19 cellular contexts compared by ENCODE assay signal in genomic region chr1:222891578-222891977, GRCh38.
DNase-seq lines count a peak whose midpoint lies in the region; ATAC-seq and TF ChIP-seq lines count a peak whose summit lies in the region.
"Had no signal": no experiment of that assay in that cellular context is flagged by ENCODE, and none has a peak within 500 bp of the region (broad histone marks: within the 10 kb centered on the region; RNA-seq: fewer than 3 reads in every experiment).

No MANE protein-coding gene starts in this region.

- H3K27me3 ChIP-seq in ACC112 (ENCODE audit: insufficient read depth, low read length) (no peaks in the 10 kb centered on the region), fibroblast of lung (ENCODE audit: control insufficient read depth, insufficient read depth, low read length) (no peaks in the 10 kb centered on the region)
- H3K27me3 ChIP-seq: BLaER1 treated with 17β-estradiol and CSF1 and Interleukin-3, amounts not matched to agents 10 nM and 100 nM; Peyer's patch had no signal

- peak; percentile 30 for ATAC-seq in mucosa of descending colon
- ATAC-seq in HG03565 (IDR thresholded peaks at IDR 0.05; ENCODE audit: unreplicated experiment) = no peak
- no peak for ATAC-seq in HG03354 (IDR thresholded peaks at IDR 0.05; ENCODE audit: poor library complexity, severe bottlenecking, unreplicated experiment)
- ATAC-seq: CD8-positive, alpha-beta T cell had no signal

- CTCF ChIA-PET in HEK293 (lab: Yijun Ruan, JAX) = interaction anchor here (0.6 kb wide), 1 partner anchor 190 kb away, joined by 5 read pairs; no protein-coding TSS in a partner anchor

- DNase-seq in fibroblast of lung (ENCODE audit: low read depth in 2 of 2) (no peak), mucosa of descending colon (no peak), NCI-H1417 (lab: John Stamatoyannopoulos, UW) (no peak), SKM-1 treated with dmso at 0.1 percent for 144 hours (lab: John Stamatoyannopoulos, UW; ENCODE audit: unreplicated experiment) (no peak)
- DNase-seq: CD8-positive, alpha-beta T cell; KG1; NCI-H1092; NCI-H146; NCI-H2081; NCI-H2171; NCI-H524 treated with DMSO at 0.1 percent for 48 hours; NCI-H82; Peyer's patch had no signal

- no peak overlapping the region for H3K4me2 ChIP-seq in fibroblast of lung (ENCODE audit: extremely low read depth, insufficient read depth, low read length)
- H3K4me2 ChIP-seq: BLaER1 treated with 17β-estradiol and CSF1 and Interleukin-3, amounts not matched to agents 10 nM and 100 nM had no signal

- POLR2A ChIA-PET in HEK293 (lab: Yijun Ruan, JAX) = no interaction called here

- H3K4me1 ChIP-seq in ACC112 (ENCODE audit: control insufficient read depth, insufficient read depth, low read length, unreplicated experiment) = peaks cover 28% of the 10 kb centered on the region
- H3K4me1 ChIP-seq in HEK293 (ENCODE audit: control insufficient read depth, insufficient read depth, low read length) = peaks cover 16% of the 10 kb centered on the region
- H3K4me1 ChIP-seq in fibroblast of lung (ENCODE audit: control insufficient read depth, extremely low read depth, insufficient read depth, low read length) = peaks cover 4% of the 10 kb centered on the region
- no peaks in the 10 kb centered on the region for H3K4me1 ChIP-seq in mucosa of descending colon (ENCODE audit: low read depth)

- H2AFZ ChIP-seq in ACC112 (ENCODE audit: low read length, unreplicated experiment) = no peak overlapping the region
- H2AFZ ChIP-seq in fibroblast of lung (ENCODE audit: low read length) = no peak overlapping the region

- TF ChIP-seq CTCF in HEK293 (tag by site-specific recombination; IDR thresholded peaks at IDR 0.05) (no peak), fibroblast of lung (conservative IDR thresholded peaks at IDR 0.05 in 1 of 2, IDR thresholded peaks at IDR 0.05 in 1 of 2; ENCODE audit: low read depth in 1 of 2, low read length in 2 of 2) (no peak), mucosa of descending colon (IDR thresholded peaks at IDR 0.05) (no peak)

- no peaks in the 10 kb centered on the region for H3K79me2 ChIP-seq in ACC112 (ENCODE audit: control insufficient read depth, insufficient read depth, low read length, unreplicated experiment)
- H3K79me2 ChIP-seq in fibroblast of lung (ENCODE audit: control insufficient read depth, insufficient read depth, low read length) = no peaks in the 10 kb centered on the region

- no peak overlapping the region for H3K9ac ChIP-seq in fibroblast of lung (ENCODE audit: insufficient read depth, low read length)
- H3K9ac ChIP-seq: BLaER1 treated with 17β-estradiol and CSF1 and Interleukin-3, amounts not matched to agents 10 nM and 100 nM had no signal

- H3K9me3 ChIP-seq in HEK293 (ENCODE audit: control insufficient read depth, insufficient read depth, low read depth, low read length) = no peaks in the 10 kb centered on the region
- no peaks in the 10 kb centered on the region for H3K9me3 ChIP-seq in fibroblast of lung (ENCODE audit: control insufficient read depth, insufficient read depth, low read depth, low read length)
- no peaks in the 10 kb centered on the region for H3K9me3 ChIP-seq in mucosa of descending colon
- H3K9me3 ChIP-seq: Peyer's patch had no signal

- H4K20me1 ChIP-seq in fibroblast of lung (ENCODE audit: control insufficient read depth, extremely low read depth, insufficient read depth, low read length) = no peaks in the 10 kb centered on the region
- H4K20me1 ChIP-seq: BLaER1 treated with 17β-estradiol and CSF1 and Interleukin-3, amounts not matched to agents 10 nM and 100 nM had no signal

- intact Hi-C loops in mucosa of descending colon (cut with DNase I, micrococcal nuclease) = no loop called here

- H3K27ac ChIP-seq in ACC112 (ENCODE audit: low read depth, low read length) = peak overlapping the region; percentile 84
- no peak overlapping the region for H3K27ac ChIP-seq in HEK293 (ENCODE audit: extremely low read depth, low read depth, low read length)
- H3K27ac ChIP-seq in fibroblast of lung (ENCODE audit: insufficient read depth, low read length) = peak overlapping the region; percentile 8
- H3K27ac ChIP-seq: BLaER1 treated with 17β-estradiol and CSF1 and Interleukin-3, amounts not matched to agents 10 nM and 100 nM; HL-60; Peyer's patch had no signal

- H3K4me3 ChIP-seq in ACC112 (ENCODE audit: low read depth, low read length) (peak overlapping the region; percentile 32; the same call in 1 of the 2 replicates), HEK293 (ENCODE audit: low read depth, low read length) (no peak overlapping the region), fibroblast of lung (replicated peaks in 1 of 4; ENCODE audit: control extremely low read depth in 1 of 4, insufficient read depth in 1 of 4, low read depth in 3 of 4, low read length in 4 of 4) (no peak overlapping the region), mucosa of descending colon (no peak overlapping the region)
- H3K4me3 ChIP-seq: BLaER1 treated with 17β-estradiol and CSF1 and Interleukin-3, amounts not matched to agents 10 nM and 100 nM; Peyer's patch had no signal

- H3K36me3 ChIP-seq in ACC112 (ENCODE audit: insufficient read depth, low read length) (no peaks in the 10 kb centered on the region), HEK293 (ENCODE audit: control insufficient read depth in 2 of 2, insufficient read depth in 1 of 2, low read length in 2 of 2) (no peaks in the 10 kb centered on the region), fibroblast of lung (ENCODE audit: control insufficient read depth, insufficient read depth, low read length) (no peaks in the 10 kb centered on the region), mucosa of descending colon (ENCODE audit: low read depth) (no peaks in the 10 kb centered on the region)
- H3K36me3 ChIP-seq: Peyer's patch had no signal

TF ChIP-seq in HEK293, 187 proteins besides CTCF, POLR2A, EP300 and RAD21:
- 0 out of 2 replicates have a peak, but pooled peaks have one; percentile 23 for TF ChIP-seq SCRT1 (tag by site-specific recombination; IDR thresholded peaks at IDR 0.05; ENCODE audit: borderline replicate concordance)
- no peak for TF ChIP-seq BCL11A (tag by site-specific recombination; IDR thresholded peaks at IDR 0.05; ENCODE audit: low read depth)
- TF ChIP-seq SCRT2 (tag by site-specific recombination; IDR thresholded peaks at IDR 0.05) = peak; percentile 60
